Comparison of ENCODE assay signal across 1 cellular context in genomic region chr2:96758987-96759386, GRCh38.
TF ChIP-seq lines count a peak whose summit lies in the region.

No MANE protein-coding gene starts in this region.

TF ChIP-seq in K562, 482 proteins besides CTCF, POLR2A, EP300 and RAD21:
- TF ChIP-seq ZNF586 (CRISPR knock-in tag; conservative IDR thresholded peaks at IDR 0.05) (no peak), RBFOX2 (IDR thresholded peaks at IDR 0.05; ENCODE audit: low read depth, low read length) (no peak), KAT7 (CRISPR knock-in tag; IDR thresholded peaks at IDR 0.05; ENCODE audit: borderline replicate concordance) (no peak), SMARCE1 (IDR thresholded peaks at IDR 0.05) (no peak), HNRNPK (IDR thresholded peaks at IDR 0.05; ENCODE audit: low read depth, low read length, poor library complexity, severe bottlenecking) (no peak), SMAD1 (IDR thresholded peaks at IDR 0.05; ENCODE audit: low read depth, low read length, partially characterized antibody) (no peak), E2F3 (CRISPR knock-in tag; IDR thresholded peaks at IDR 0.05) (no peak)
- TF ChIP-seq, protein P1, sequence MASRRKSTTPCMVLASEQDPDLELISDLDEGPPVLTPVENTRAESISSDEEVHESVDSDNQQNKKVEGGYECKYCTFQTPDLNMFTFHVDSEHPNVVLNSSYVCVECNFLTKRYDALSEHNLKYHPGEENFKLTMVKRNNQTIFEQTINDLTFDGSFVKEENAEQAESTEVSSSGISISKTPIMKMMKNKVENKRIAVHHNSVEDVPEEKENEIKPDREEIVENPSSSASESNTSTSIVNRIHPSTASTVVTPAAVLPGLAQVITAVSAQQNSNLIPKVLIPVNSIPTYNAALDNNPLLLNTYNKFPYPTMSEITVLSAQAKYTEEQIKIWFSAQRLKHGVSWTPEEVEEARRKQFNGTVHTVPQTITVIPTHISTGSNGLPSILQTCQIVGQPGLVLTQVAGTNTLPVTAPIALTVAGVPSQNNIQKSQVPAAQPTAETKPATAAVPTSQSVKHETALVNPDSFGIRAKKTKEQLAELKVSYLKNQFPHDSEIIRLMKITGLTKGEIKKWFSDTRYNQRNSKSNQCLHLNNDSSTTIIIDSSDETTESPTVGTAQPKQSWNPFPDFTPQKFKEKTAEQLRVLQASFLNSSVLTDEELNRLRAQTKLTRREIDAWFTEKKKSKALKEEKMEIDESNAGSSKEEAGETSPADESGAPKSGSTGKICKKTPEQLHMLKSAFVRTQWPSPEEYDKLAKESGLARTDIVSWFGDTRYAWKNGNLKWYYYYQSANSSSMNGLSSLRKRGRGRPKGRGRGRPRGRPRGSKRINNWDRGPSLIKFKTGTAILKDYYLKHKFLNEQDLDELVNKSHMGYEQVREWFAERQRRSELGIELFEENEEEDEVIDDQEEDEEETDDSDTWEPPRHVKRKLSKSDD (conservative IDR thresholded peaks at IDR 0.05; ENCODE audit: low read length), result no peak
- TF ChIP-seq, protein P2, sequence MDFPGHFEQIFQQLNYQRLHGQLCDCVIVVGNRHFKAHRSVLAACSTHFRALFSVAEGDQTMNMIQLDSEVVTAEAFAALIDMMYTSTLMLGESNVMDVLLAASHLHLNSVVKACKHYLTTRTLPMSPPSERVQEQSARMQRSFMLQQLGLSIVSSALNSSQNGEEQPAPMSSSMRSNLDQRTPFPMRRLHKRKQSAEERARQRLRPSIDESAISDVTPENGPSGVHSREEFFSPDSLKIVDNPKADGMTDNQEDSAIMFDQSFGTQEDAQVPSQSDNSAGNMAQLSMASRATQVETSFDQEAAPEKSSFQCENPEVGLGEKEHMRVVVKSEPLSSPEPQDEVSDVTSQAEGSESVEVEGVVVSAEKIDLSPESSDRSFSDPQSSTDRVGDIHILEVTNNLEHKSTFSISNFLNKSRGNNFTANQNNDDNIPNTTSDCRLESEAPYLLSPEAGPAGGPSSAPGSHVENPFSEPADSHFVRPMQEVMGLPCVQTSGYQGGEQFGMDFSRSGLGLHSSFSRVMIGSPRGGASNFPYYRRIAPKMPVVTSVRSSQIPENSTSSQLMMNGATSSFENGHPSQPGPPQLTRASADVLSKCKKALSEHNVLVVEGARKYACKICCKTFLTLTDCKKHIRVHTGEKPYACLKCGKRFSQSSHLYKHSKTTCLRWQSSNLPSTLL (IDR thresholded peaks at IDR 0.05), result no peak
- TF ChIP-seq, protein P3, sequence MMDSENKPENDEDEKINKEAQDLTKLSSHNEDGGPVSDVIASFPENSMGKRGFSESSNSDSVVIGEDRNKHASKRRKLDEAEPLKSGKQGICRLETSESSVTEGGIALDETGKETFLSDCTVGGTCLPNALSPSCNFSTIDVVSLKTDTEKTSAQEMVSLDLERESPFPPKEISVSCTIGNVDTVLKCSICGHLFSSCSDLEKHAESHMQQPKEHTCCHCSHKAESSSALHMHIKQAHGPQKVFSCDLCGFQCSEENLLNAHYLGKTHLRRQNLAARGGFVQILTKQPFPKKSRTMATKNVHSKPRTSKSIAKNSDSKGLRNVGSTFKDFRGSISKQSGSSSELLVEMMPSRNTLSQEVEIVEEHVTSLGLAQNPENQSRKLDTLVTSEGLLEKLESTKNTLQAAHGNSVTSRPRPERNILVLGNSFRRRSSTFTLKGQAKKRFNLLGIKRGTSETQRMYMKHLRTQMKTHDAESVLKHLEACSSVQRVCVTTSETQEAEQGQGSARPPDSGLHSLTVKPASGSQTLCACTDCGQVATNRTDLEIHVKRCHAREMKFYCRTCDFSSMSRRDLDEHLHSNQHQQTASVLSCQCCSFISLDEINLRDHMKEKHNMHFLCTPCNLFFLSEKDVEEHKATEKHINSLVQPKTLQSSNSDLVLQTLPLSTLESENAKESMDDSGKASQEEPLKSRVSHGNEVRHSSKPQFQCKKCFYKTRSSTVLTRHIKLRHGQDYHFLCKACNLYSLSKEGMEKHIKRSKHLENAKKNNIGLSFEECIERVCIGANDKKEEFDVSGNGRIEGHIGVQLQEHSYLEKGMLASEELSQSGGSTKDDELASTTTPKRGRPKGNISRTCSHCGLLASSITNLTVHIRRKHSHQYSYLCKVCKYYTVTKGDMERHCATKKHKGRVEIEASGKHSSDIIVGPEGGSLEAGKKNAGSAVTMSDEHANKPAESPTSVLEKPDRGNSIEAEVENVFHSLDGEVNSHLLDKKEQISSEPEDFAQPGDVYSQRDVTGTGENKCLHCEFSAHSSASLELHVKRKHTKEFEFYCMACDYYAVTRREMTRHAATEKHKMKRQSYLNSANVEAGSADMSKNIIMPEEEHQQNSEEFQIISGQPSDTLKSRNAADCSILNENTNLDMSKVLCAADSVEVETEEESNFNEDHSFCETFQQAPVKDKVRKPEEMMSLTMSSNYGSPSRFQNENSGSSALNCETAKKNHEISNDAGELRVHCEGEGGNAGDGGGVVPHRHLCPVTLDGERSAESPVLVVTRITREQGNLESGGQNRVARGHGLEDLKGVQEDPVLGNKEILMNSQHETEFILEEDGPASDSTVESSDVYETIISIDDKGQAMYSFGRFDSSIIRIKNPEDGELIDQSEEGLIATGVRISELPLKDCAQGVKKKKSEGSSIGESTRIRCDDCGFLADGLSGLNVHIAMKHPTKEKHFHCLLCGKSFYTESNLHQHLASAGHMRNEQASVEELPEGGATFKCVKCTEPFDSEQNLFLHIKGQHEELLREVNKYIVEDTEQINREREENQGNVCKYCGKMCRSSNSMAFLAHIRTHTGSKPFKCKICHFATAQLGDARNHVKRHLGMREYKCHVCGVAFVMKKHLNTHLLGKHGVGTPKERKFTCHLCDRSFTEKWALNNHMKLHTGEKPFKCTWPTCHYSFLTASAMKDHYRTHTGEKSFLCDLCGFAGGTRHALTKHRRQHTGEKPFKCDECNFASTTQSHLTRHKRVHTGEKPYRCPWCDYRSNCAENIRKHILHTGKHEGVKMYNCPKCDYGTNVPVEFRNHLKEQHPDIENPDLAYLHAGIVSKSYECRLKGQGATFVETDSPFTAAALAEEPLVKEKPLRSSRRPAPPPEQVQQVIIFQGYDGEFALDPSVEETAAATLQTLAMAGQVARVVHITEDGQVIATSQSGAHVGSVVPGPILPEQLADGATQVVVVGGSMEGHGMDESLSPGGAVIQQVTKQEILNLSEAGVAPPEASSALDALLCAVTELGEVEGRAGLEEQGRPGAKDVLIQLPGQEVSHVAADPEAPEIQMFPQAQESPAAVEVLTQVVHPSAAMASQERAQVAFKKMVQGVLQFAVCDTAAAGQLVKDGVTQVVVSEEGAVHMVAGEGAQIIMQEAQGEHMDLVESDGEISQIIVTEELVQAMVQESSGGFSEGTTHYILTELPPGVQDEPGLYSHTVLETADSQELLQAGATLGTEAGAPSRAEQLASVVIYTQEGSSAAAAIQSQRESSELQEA (IDR thresholded peaks at IDR 0.05; ENCODE audit: low read depth), result no peak
TF ChIP-seq in K562: peak in this region for 0.
